In the genomic region with DNA sequence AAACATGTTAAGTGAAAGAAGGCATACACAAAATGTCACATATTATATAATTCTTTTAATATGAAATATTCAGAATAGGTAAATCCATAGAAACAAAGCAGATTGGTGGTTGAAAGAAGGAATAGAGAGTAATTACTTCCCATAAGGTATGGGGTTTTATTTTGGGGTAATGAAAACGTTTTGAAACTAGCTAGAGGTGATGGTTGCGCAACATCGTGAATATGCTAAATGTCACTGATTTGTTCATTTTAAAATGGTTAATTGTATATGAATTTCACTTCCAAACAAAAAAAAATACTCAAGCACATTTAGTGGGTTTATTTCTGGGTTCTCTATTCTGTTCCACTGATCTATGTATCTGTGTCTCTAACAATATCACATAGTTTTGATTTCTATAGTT, we compare ENCODE assay signal across 3 cellular contexts.
TF ChIP-seq lines count a peak whose summit lies in the region.

No MANE protein-coding gene starts in this region.

TF ChIP-seq in A549, 52 proteins besides CTCF, POLR2A, EP300 and RAD21:
- TF ChIP-seq RFX5 (IDR thresholded peaks at IDR 0.05) (no peak), CEBPB (IDR thresholded peaks at IDR 0.05) (peak; percentile 91 to 93), ZC3H11A (IDR thresholded peaks at IDR 0.05) (no peak)

TF ChIP-seq in IMR-90, 13 proteins besides CTCF, POLR2A, EP300 and RAD21:
- TF ChIP-seq NFE2L2 (IDR thresholded peaks at IDR 0.05; ENCODE audit: low read depth, low read length) (no peak), CEBPB (IDR thresholded peaks at IDR 0.05; ENCODE audit: low read depth, low read length) (peak; percentile 94)

TF ChIP-seq in K562, 482 proteins besides CTCF, POLR2A, EP300 and RAD21:
- peak; percentile 94 for TF ChIP-seq CEBPB (tag; IDR thresholded peaks at IDR 0.05)
- no peak for TF ChIP-seq LEF1 (IDR thresholded peaks at IDR 0.05)
- no peak for TF ChIP-seq CBFA2T3 (IDR thresholded peaks at IDR 0.05)
- TF ChIP-seq CEBPG (CRISPR knock-in tag; IDR thresholded peaks at IDR 0.05): no peak; the same call in 1 of the 2 replicates
- peak; percentile 72 to 97 for TF ChIP-seq CEBPG (tag; conservative IDR thresholded peaks at IDR 0.05 in 1 of 2, IDR thresholded peaks at IDR 0.05 in 1 of 2)
- TF ChIP-seq PTBP1 (IDR thresholded peaks at IDR 0.05; ENCODE audit: low read depth, low read length): no peak
TF ChIP-seq in K562: peak in this region for 2.
